Comparison of ENCODE assay signal across 15 cellular contexts in genomic region chr11:78131956-78132355, GRCh38. TPM values are rescaled to one million over a fixed set of nuclear protein-coding genes. Genes with fewer than 3 reads are reported as not detected.
A peak's percentile ranks its signal among the peaks of the same experiment; 100 is the strongest.
DNase-seq lines count a peak whose midpoint lies in the region; ATAC-seq and TF ChIP-seq lines count a peak whose summit lies in the region.
"Had no signal": no experiment of that assay in that cellular context is flagged by ENCODE, and none has a peak within 500 bp of the region (broad histone marks: within the 10 kb centered on the region; RNA-seq: fewer than 3 reads in every experiment).

No MANE protein-coding gene starts in this region.

- no peak overlapping the region for H3K4me3 Mint-ChIP-seq in activated CD4-positive, alpha-beta T cell treated with anti-CD3 and anti-CD28 coated beads for 36 hours
- H3K4me3 Mint-ChIP-seq in WTC11 (no peak overlapping the region), nephron progenitor cell (no peak overlapping the region)
- H3K4me3 Mint-ChIP-seq in stimulated activated naive B cell treated with anti-CD40 and anti-IgM and Interleukin-4, amounts not matched to agents 10 μg/mL and 1 μg/mL and 100 μg/mL, for 72 hours = no peak overlapping the region
- H3K4me3 Mint-ChIP-seq: activated CD8-positive, alpha-beta T cell treated with anti-CD3 and anti-CD28 coated beads, Interleukin-2, amount 10 ng/mL, durations not matched to agents 7 days and 5 days; CD14-positive monocyte; naive B cell had no signal

- H3K36me3 Mint-ChIP-seq in activated CD4-positive, alpha-beta T cell treated with anti-CD3 and anti-CD28 coated beads for 36 hours (ENCODE audit: low read depth) = peaks cover 24% of the 10 kb centered on the region
- H3K36me3 Mint-ChIP-seq in WTC11 (peaks cover 12% of the 10 kb centered on the region), nephron progenitor cell (ENCODE audit: low read depth) (peaks cover 71% of the 10 kb centered on the region)
- H3K36me3 Mint-ChIP-seq in stimulated activated naive B cell treated with anti-CD40 and anti-IgM and Interleukin-4, amounts not matched to agents 10 μg/mL and 1 μg/mL and 100 μg/mL, for 72 hours = peaks cover 23 to 38% of the 10 kb centered on the region in 2 donors

- TF ChIP-seq CTCF in WTC11 (IDR thresholded peaks at IDR 0.05) (no peak), nephron progenitor cell (IDR thresholded peaks at IDR 0.05) (no peak)

- POLR2A ChIA-PET in activated CD4-positive, alpha-beta T cell treated with anti-CD3 and anti-CD28 coated beads for 36 hours (lab: Charles Lee) = no interaction called here
- POLR2A ChIA-PET in WTC11 (lab: Charles Lee) = interaction anchor here (0.6 kb wide), 1 partner anchor 67 kb away, joined by 6 read pairs; no protein-coding TSS in a partner anchor

- H3K4me1 Mint-ChIP-seq in activated CD4-positive, alpha-beta T cell treated with anti-CD3 and anti-CD28 coated beads for 36 hours = peaks cover 9% of the 10 kb centered on the region
- H3K4me1 Mint-ChIP-seq in WTC11 (no peaks in the 10 kb centered on the region), nephron progenitor cell (no peaks in the 10 kb centered on the region)
- H3K4me1 Mint-ChIP-seq in stimulated activated naive B cell treated with anti-CD40 and anti-IgM and Interleukin-4, amounts not matched to agents 10 μg/mL and 1 μg/mL and 100 μg/mL, for 72 hours = peaks cover 12 to 35% of the 10 kb centered on the region in 2 donors

- CTCF ChIA-PET in activated CD4-positive, alpha-beta T cell treated with anti-CD3 and anti-CD28 coated beads for 36 hours (lab: Charles Lee) = interaction anchor here (0.8 kb wide), 1 partner anchor 93 kb away, joined by 3 read pairs; no protein-coding TSS in a partner anchor
- CTCF ChIA-PET in WTC11 (lab: Charles Lee) = no interaction called here

- ATAC-seq in activated CD4-positive, alpha-beta T cell treated with anti-CD3 and anti-CD28 coated beads for 36 hours = peak; percentile 33
- ATAC-seq in WTC11 = no peak
- ATAC-seq in stimulated activated naive B cell treated with anti-CD40 and anti-IgM and Interleukin-4, amounts not matched to agents 10 μg/mL and 1 μg/mL and 100 μg/mL, for 72 hours (replicated peaks) = no peak
- ATAC-seq in GM21526 (IDR thresholded peaks at IDR 0.05; ENCODE audit: low FRiP score, unreplicated experiment) = no peak
- ATAC-seq: activated CD8-positive, alpha-beta T cell treated with anti-CD3 and anti-CD28 coated beads, Interleukin-2, amount 10 ng/mL, durations not matched to agents 7 days and 5 days; HCT116 had no signal

- no peaks in the 10 kb centered on the region for H3K27me3 Mint-ChIP-seq in activated CD4-positive, alpha-beta T cell treated with anti-CD3 and anti-CD28 coated beads for 36 hours
- H3K27me3 Mint-ChIP-seq in WTC11 (ENCODE audit: low read depth) (no peaks in the 10 kb centered on the region), nephron progenitor cell (ENCODE audit: low read depth, poor library complexity) (peaks cover 3% of the 10 kb centered on the region)
- no peaks in the 10 kb centered on the region for H3K27me3 Mint-ChIP-seq in stimulated activated naive B cell treated with anti-CD40 and anti-IgM and Interleukin-4, amounts not matched to agents 10 μg/mL and 1 μg/mL and 100 μg/mL, for 72 hours
- H3K27me3 Mint-ChIP-seq: naive B cell had no signal

- no peak overlapping the region for H3K27ac Mint-ChIP-seq in activated CD4-positive, alpha-beta T cell treated with anti-CD3 and anti-CD28 coated beads for 36 hours
- H3K27ac Mint-ChIP-seq in WTC11 (peak overlapping the region; percentile 26; the same call in 1 of the 2 replicates), nephron progenitor cell (peak overlapping the region; percentile 44)
- no peak overlapping the region for H3K27ac Mint-ChIP-seq in stimulated activated naive B cell treated with anti-CD40 and anti-IgM and Interleukin-4, amounts not matched to agents 10 μg/mL and 1 μg/mL and 100 μg/mL, for 72 hours
- H3K27ac Mint-ChIP-seq: activated CD8-positive, alpha-beta T cell treated with anti-CD3 and anti-CD28 coated beads, Interleukin-2, amount 10 ng/mL, durations not matched to agents 7 days and 5 days; activated T-helper 2 cell treated with anti-CD3 and anti-CD28 coated beads, Interferon-gamma antibody, Interleukin-2, Interleukin-4, amounts not matched to agents 10 μg/mL and 5 μg/mL and 100 μg/mL, durations not matched to agents 14 hours and 24 hours and 36 hours; CD14-positive monocyte had no signal

- intact Hi-C loops in activated CD4-positive, alpha-beta T cell treated with anti-CD3 and anti-CD28 coated beads for 36 hours (cut with DNase I, micrococcal nuclease) = no loop called here

- no peak for DNase-seq in activated CD4-positive, alpha-beta T cell treated with anti-CD3 and anti-CD28 coated beads for 36 hours
- DNase-seq in activated CD4-positive, alpha-beta T cell treated with anti-CD3 and anti-CD28 coated beads for 4 hours = no peak
- DNase-seq in WTC11 (ENCODE audit: low spot score) (no peak), nephron progenitor cell (no peak)
- no peak for DNase-seq in stimulated activated naive B cell treated with anti-CD40 and anti-IgM and Interleukin-4, amounts not matched to agents 10 μg/mL and 1 μg/mL and 100 μg/mL, for 72 hours
- DNase-seq: activated CD8-positive, alpha-beta T cell treated with anti-CD3 and anti-CD28 coated beads, Interleukin-2, amount 10 ng/mL, durations not matched to agents 7 days and 5 days; aorta; naive B cell; posterior cingulate gyrus; tibial artery; WERI-Rb-1 had no signal

- H3K9me3 Mint-ChIP-seq in activated CD4-positive, alpha-beta T cell treated with anti-CD3 and anti-CD28 coated beads for 36 hours (ENCODE audit: low read depth) = no peaks in the 10 kb centered on the region
- H3K9me3 Mint-ChIP-seq in WTC11 (no peaks in the 10 kb centered on the region), nephron progenitor cell (peaks cover 12% of the 10 kb centered on the region)
- H3K9me3 Mint-ChIP-seq in stimulated activated naive B cell treated with anti-CD40 and anti-IgM and Interleukin-4, amounts not matched to agents 10 μg/mL and 1 μg/mL and 100 μg/mL, for 72 hours = peaks cover 0 to 1% of the 10 kb centered on the region in 2 donors
- H3K9me3 Mint-ChIP-seq: activated T-helper 2 cell treated with anti-CD3 and anti-CD28 coated beads, Interferon-gamma antibody, Interleukin-2, Interleukin-4, amounts not matched to agents 10 μg/mL and 5 μg/mL and 100 μg/mL, durations not matched to agents 14 hours and 24 hours and 36 hours; naive B cell had no signal

TF ChIP-seq in WTC11, 78 proteins besides CTCF, POLR2A, EP300 and RAD21 (continues in another document):
- TF ChIP-seq ATF3 (CRISPR knock-in tag; conservative IDR thresholded peaks at IDR 0.05) (no peak), SMAD4 (CRISPR knock-in tag; IDR thresholded peaks at IDR 0.05) (no peak), GRHL2 (CRISPR knock-in tag; IDR thresholded peaks at IDR 0.05; ENCODE audit: insufficient replicate concordance, severe bottlenecking) (no peak), SP1 (CRISPR knock-in tag; conservative IDR thresholded peaks at IDR 0.05) (no peak), ZBTB21 (CRISPR knock-in tag; IDR thresholded peaks at IDR 0.05; ENCODE audit: borderline replicate concordance) (no peak), ZBTB43 (CRISPR knock-in tag; IDR thresholded peaks at IDR 0.05) (no peak), CREB1 (CRISPR knock-in tag; IDR thresholded peaks at IDR 0.05) (no peak), FOXP1 (CRISPR knock-in tag; IDR thresholded peaks at IDR 0.05; ENCODE audit: borderline replicate concordance) (no peak)

RNA-seq across cellular contexts. Expression of gene ALG8, which starts 7.5 kb away (rescaled TPM):
- 10 to 100 TPM; 59.4 to 85.2 TPM for total RNA-seq in activated CD4-positive, alpha-beta T cell treated with anti-CD3 and anti-CD28 coated beads for 36 hours
- total RNA-seq in WTC11 (2021) = 63.8 to 72.2 TPM (median 67.2 TPM) in 3 replicates

RNA-seq across cellular contexts. Expression of gene NDUFC2, which starts 52.3 kb away (rescaled TPM):
- 100 to 1,000 TPM; 214 to 236 TPM for total RNA-seq in activated CD4-positive, alpha-beta T cell treated with anti-CD3 and anti-CD28 coated beads for 36 hours
- total RNA-seq in WTC11 (2021) = 195 to 216 TPM (median 215 TPM) in 3 replicates

RNA-seq across cellular contexts. Expression of gene KCTD21, which starts 56.5 kb away (rescaled TPM):
- total RNA-seq in activated CD4-positive, alpha-beta T cell treated with anti-CD3 and anti-CD28 coated beads for 36 hours = 1 to 10 TPM; 9.0 to 9.8 TPM
- 2.8 to 4.0 TPM (median 3.1 TPM) in 3 replicates for total RNA-seq in WTC11 (2021)

RNA-seq across cellular contexts. Expression of gene USP35, which starts 56.8 kb away (rescaled TPM):
- total RNA-seq in activated CD4-positive, alpha-beta T cell treated with anti-CD3 and anti-CD28 coated beads for 36 hours = 1 to 10 TPM; 9.2 to 9.8 TPM
- total RNA-seq in WTC11 (2021) = 9.1 to 10.6 TPM (median 9.6 TPM) in 3 replicates

Comparison
In these comparisons a context has a peak if more than half of its experiments do, and no peak if none do; other contexts are left out.
1. H3K27ac Mint-ChIP-seq: peak in WTC11 (single experiment) and nephron progenitor cell (single experiment); none in activated CD4-positive, alpha-beta T cell treated with anti-CD3 and anti-CD28 coated beads for 36 hours (single experiment) and stimulated activated naive B cell treated with anti-CD40 and anti-IgM and Interleukin-4, amounts not matched to agents 10 μg/mL and 1 μg/mL and 100 μg/mL, for 72 hours (single experiment).